Comparison of ENCODE assay signal across 19 cellular contexts in genomic region chr9:130390371-130390770, GRCh38. TPM values are rescaled to one million over a fixed set of nuclear protein-coding genes. Genes with fewer than 3 reads are reported as not detected.
"Had no signal": no experiment of that assay in that cellular context is flagged by ENCODE, and none has a peak within 500 bp of the region (broad histone marks: within the 10 kb centered on the region; RNA-seq: fewer than 3 reads in every experiment).

No MANE protein-coding gene starts in this region.

- DNase-seq: cortex of kidney; dorsolateral prefrontal cortex; effector CD8-positive, alpha-beta T cell; gastrocnemius medialis; heart right ventricle; hypothalamus; left colon; naive thymus-derived CD4-positive, alpha-beta T cell; nucleus accumbens; ovary; sigmoid colon; stimulated activated CD4-positive, alpha-beta T cell treated with anti-CD3 and anti-CD28 coated beads, Interleukin-2, amount 100 ng/mL, for 24 hours; stimulated activated CD4-positive, alpha-beta T cell treated with anti-CD3 and anti-CD28 coated beads, Interleukin-4, amount 100 ng/mL, for 4 hours; stimulated activated naive B cell treated with anti-CD40 and anti-IgM and Interleukin-4, amounts not matched to agents 10 μg/mL and 1 μg/mL and 100 μg/mL, for 72 hours had no signal

- FAIRE-seq: endometrium, urothelium cell line had no signal

- H3K4me3 ChIP-seq: dorsolateral prefrontal cortex, gastrocnemius medialis, heart right ventricle, ovary, right atrium auricular region, sigmoid colon, skin epidermis had no signal

- H3K36me3 ChIP-seq: gastrocnemius medialis, ovary, right atrium auricular region had no signal

- H3K27me3 ChIP-seq: dorsolateral prefrontal cortex, gastrocnemius medialis, ovary, right atrium auricular region, sigmoid colon had no signal

- H3K27ac ChIP-seq: dorsolateral prefrontal cortex, gastrocnemius medialis, heart right ventricle, ovary, right atrium auricular region, sigmoid colon, skin epidermis had no signal

- H3K9me3 ChIP-seq: gastrocnemius medialis, heart right ventricle, ovary, right atrium auricular region, sigmoid colon had no signal

- ATAC-seq: esophagus mucosa; gastrocnemius medialis; left colon; naive thymus-derived CD4-positive, alpha-beta T cell; stimulated activated naive B cell treated with anti-CD40 and anti-IgM and Interleukin-4, amounts not matched to agents 10 μg/mL and 1 μg/mL and 100 μg/mL, for 72 hours had no signal

- H3K4me1 ChIP-seq: gastrocnemius medialis, heart right ventricle, right atrium auricular region, sigmoid colon had no signal

RNA-seq across cellular contexts. Expression of gene ASS1, which starts 54.4 kb away (rescaled TPM):
- polyA plus RNA-seq: naive thymus-derived CD4-positive, alpha-beta T cell had no signal
